Comparison of ENCODE assay signal across 18 cellular contexts in genomic region chr10:76405932-76406331, GRCh38.
"Had no signal": no experiment of that assay in that cellular context is flagged by ENCODE, and none has a peak within 500 bp of the region (broad histone marks: within the 10 kb centered on the region; RNA-seq: fewer than 3 reads in every experiment).

No MANE protein-coding gene starts in this region.

- H3K4me3 Mint-ChIP-seq: effector memory CD8-positive, alpha-beta T cell; naive thymus-derived CD4-positive, alpha-beta T cell; stimulated activated naive B cell treated with anti-CD40 and anti-IgM and Interleukin-4, amounts not matched to agents 10 μg/mL and 1 μg/mL and 100 μg/mL, for 72 hours; stimulated activated naive CD8-positive, alpha-beta T cell treated with anti-CD3 and anti-CD28 coated beads, Interleukin-15, amount 100 ng/mL, for 72 hours had no signal

- H3K4me3 ChIP-seq: esophagus muscularis mucosa, gastrocnemius medialis, heart right ventricle, psoas muscle, right lobe of liver, testis, tibial nerve had no signal

- H3K9me3 ChIP-seq: gastrocnemius medialis, neutrophil, psoas muscle, right lobe of liver, testis, tibial nerve had no signal

- DNase-seq: cortex of kidney; effector memory CD8-positive, alpha-beta T cell; gastrocnemius medialis; heart right ventricle; hypothalamus; kidney glomerular epithelial cell; naive thymus-derived CD4-positive, alpha-beta T cell; psoas muscle; retina; right lobe of liver; stimulated activated CD4-positive, alpha-beta T cell treated with anti-CD3 and anti-CD28 coated beads, Interleukin-4, amount 100 ng/mL, for 4 hours; stimulated activated naive B cell treated with anti-CD40 and anti-IgM and Interleukin-4, amounts not matched to agents 10 μg/mL and 1 μg/mL and 100 μg/mL, for 72 hours; stimulated activated naive CD8-positive, alpha-beta T cell treated with anti-CD3 and anti-CD28 coated beads, Interleukin-15, amount 100 ng/mL, for 72 hours; testis had no signal

- H3K27me3 Mint-ChIP-seq: effector memory CD8-positive, alpha-beta T cell; stimulated activated naive B cell treated with anti-CD40 and anti-IgM and Interleukin-4, amounts not matched to agents 10 μg/mL and 1 μg/mL and 100 μg/mL, for 72 hours; stimulated activated naive CD8-positive, alpha-beta T cell treated with anti-CD3 and anti-CD28 coated beads, Interleukin-15, amount 100 ng/mL, for 72 hours had no signal

- H3K4me1 Mint-ChIP-seq: stimulated activated naive CD8-positive, alpha-beta T cell treated with anti-CD3 and anti-CD28 coated beads, Interleukin-15, amount 100 ng/mL, for 72 hours had no signal

- ATAC-seq: effector memory CD8-positive, alpha-beta T cell; gastrocnemius medialis; heart right ventricle; naive thymus-derived CD4-positive, alpha-beta T cell; psoas muscle; right lobe of liver; stimulated activated naive B cell treated with anti-CD40 and anti-IgM and Interleukin-4, amounts not matched to agents 10 μg/mL and 1 μg/mL and 100 μg/mL, for 72 hours; stimulated activated naive CD8-positive, alpha-beta T cell treated with anti-CD3 and anti-CD28 coated beads, Interleukin-15, amount 100 ng/mL, for 72 hours had no signal

- H3K27me3 ChIP-seq: esophagus muscularis mucosa, gastrocnemius medialis, heart right ventricle, neutrophil, right lobe of liver, testis, tibial nerve had no signal

- H3K27ac ChIP-seq: epithelial cell of prostate, esophagus muscularis mucosa, gastrocnemius medialis, neutrophil, psoas muscle, right lobe of liver, testis, tibial nerve had no signal

- H3K36me3 Mint-ChIP-seq: naive thymus-derived CD4-positive, alpha-beta T cell; stimulated activated naive B cell treated with anti-CD40 and anti-IgM and Interleukin-4, amounts not matched to agents 10 μg/mL and 1 μg/mL and 100 μg/mL, for 72 hours had no signal

- H3K4me1 ChIP-seq: gastrocnemius medialis, psoas muscle, right lobe of liver, testis had no signal

- H3K27ac Mint-ChIP-seq: effector memory CD8-positive, alpha-beta T cell; naive thymus-derived CD4-positive, alpha-beta T cell; stimulated activated naive B cell treated with anti-CD40 and anti-IgM and Interleukin-4, amounts not matched to agents 10 μg/mL and 1 μg/mL and 100 μg/mL, for 72 hours; stimulated activated naive CD8-positive, alpha-beta T cell treated with anti-CD3 and anti-CD28 coated beads, Interleukin-15, amount 100 ng/mL, for 72 hours had no signal

- H3K36me3 ChIP-seq: esophagus muscularis mucosa, gastrocnemius medialis, heart right ventricle, neutrophil, right lobe of liver, tibial nerve had no signal
